3 cellular contexts compared by ENCODE assay signal in genomic region chr10:47744907-47745306, GRCh38. TPM values are rescaled to one million over a fixed set of nuclear protein-coding genes. Genes with fewer than 3 reads are reported as not detected.
"Had no signal": no experiment of that assay in that cellular context is flagged by ENCODE, and none has a peak within 500 bp of the region (broad histone marks: within the 10 kb centered on the region; RNA-seq: fewer than 3 reads in every experiment).

No MANE protein-coding gene starts in this region.

RNA-seq across cellular contexts. Expression of gene SYT15B, which starts 18.5 kb away (rescaled TPM):
- total RNA-seq: M059J had no signal
- polyA plus RNA-seq: IgD-negative memory B cell, K562 had no signal
